1 cellular context compared by ENCODE assay signal in the genomic region with DNA sequence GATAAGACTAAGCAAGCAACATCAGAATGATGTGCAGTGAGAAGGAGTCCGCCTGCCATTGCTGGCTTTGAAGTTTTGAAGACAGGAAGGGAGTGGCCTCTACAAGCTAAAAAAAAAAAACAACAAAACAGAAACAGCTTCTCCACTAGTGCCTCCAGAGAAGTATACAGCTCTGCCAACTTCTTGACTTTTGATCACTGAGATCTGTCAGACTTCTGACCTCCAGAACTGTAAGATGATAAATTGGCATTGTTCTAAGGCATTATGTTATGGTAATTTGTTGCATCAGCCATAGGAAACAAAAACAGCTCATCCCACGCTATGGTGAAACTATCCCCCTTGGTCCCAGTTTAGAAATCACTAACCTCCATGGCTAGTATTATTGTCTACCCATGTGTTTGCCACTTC.
TF ChIP-seq lines count a peak whose summit lies in the region.

No MANE protein-coding gene starts in this region.

TF ChIP-seq in GM12878, 131 proteins besides CTCF, POLR2A, EP300 and RAD21 (continued from another document and continues in another):
- TF ChIP-seq, protein P1, sequence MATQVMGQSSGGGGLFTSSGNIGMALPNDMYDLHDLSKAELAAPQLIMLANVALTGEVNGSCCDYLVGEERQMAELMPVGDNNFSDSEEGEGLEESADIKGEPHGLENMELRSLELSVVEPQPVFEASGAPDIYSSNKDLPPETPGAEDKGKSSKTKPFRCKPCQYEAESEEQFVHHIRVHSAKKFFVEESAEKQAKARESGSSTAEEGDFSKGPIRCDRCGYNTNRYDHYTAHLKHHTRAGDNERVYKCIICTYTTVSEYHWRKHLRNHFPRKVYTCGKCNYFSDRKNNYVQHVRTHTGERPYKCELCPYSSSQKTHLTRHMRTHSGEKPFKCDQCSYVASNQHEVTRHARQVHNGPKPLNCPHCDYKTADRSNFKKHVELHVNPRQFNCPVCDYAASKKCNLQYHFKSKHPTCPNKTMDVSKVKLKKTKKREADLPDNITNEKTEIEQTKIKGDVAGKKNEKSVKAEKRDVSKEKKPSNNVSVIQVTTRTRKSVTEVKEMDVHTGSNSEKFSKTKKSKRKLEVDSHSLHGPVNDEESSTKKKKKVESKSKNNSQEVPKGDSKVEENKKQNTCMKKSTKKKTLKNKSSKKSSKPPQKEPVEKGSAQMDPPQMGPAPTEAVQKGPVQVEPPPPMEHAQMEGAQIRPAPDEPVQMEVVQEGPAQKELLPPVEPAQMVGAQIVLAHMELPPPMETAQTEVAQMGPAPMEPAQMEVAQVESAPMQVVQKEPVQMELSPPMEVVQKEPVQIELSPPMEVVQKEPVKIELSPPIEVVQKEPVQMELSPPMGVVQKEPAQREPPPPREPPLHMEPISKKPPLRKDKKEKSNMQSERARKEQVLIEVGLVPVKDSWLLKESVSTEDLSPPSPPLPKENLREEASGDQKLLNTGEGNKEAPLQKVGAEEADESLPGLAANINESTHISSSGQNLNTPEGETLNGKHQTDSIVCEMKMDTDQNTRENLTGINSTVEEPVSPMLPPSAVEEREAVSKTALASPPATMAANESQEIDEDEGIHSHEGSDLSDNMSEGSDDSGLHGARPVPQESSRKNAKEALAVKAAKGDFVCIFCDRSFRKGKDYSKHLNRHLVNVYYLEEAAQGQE (IDR thresholded peaks at IDR 0.05; ENCODE audit: low read depth, low read length), result no peak
- TF ChIP-seq ZSCAN29 (IDR thresholded peaks at IDR 0.05), result no peak
- no peak for TF ChIP-seq TAF1 (IDR thresholded peaks at IDR 0.05; ENCODE audit: borderline replicate concordance, low read depth, low read length)
- no peak for TF ChIP-seq POLR2AphosphoS2 (IDR thresholded peaks at IDR 0.05; ENCODE audit: low read depth, low read length)
- no peak for TF ChIP-seq CBX3 (IDR thresholded peaks at IDR 0.05; ENCODE audit: borderline replicate concordance, low read depth)
- no peak for TF ChIP-seq SREBF2 (IDR thresholded peaks at IDR 0.05; ENCODE audit: low read length)
- TF ChIP-seq SUPT20H (IDR thresholded peaks at IDR 0.05; ENCODE audit: borderline replicate concordance, control insufficient read depth, low read depth, low read length), result no peak
- no peak for TF ChIP-seq TBL1XR1 (IDR thresholded peaks at IDR 0.05; ENCODE audit: low read depth, low read length)
- TF ChIP-seq PAX8 (IDR thresholded peaks at IDR 0.05), result no peak
- no peak for TF ChIP-seq JUND (IDR thresholded peaks at IDR 0.05; ENCODE audit: low read depth, low read length)
- TF ChIP-seq ZZZ3 (IDR thresholded peaks at IDR 0.05; ENCODE audit: control insufficient read depth, insufficient read length, low read depth), result no peak
- TF ChIP-seq, protein P2, sequence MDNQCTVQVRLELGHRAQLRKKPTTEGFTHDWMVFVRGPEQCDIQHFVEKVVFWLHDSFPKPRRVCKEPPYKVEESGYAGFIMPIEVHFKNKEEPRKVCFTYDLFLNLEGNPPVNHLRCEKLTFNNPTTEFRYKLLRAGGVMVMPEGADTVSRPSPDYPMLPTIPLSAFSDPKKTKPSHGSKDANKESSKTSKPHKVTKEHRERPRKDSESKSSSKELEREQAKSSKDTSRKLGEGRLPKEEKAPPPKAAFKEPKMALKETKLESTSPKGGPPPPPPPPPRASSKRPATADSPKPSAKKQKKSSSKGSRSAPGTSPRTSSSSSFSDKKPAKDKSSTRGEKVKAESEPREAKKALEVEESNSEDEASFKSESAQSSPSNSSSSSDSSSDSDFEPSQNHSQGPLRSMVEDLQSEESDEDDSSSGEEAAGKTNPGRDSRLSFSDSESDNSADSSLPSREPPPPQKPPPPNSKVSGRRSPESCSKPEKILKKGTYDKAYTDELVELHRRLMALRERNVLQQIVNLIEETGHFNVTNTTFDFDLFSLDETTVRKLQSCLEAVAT (IDR thresholded peaks at IDR 0.05), result no peak
- no peak for TF ChIP-seq HDGF (IDR thresholded peaks at IDR 0.05)
- no peak for TF ChIP-seq CHD1 (IDR thresholded peaks at IDR 0.05; ENCODE audit: low read depth, low read length)
- no peak for TF ChIP-seq SREBF1 (IDR thresholded peaks at IDR 0.05; ENCODE audit: low read length)
- no peak for TF ChIP-seq ZNF24 (IDR thresholded peaks at IDR 0.05)
- TF ChIP-seq, protein P3, sequence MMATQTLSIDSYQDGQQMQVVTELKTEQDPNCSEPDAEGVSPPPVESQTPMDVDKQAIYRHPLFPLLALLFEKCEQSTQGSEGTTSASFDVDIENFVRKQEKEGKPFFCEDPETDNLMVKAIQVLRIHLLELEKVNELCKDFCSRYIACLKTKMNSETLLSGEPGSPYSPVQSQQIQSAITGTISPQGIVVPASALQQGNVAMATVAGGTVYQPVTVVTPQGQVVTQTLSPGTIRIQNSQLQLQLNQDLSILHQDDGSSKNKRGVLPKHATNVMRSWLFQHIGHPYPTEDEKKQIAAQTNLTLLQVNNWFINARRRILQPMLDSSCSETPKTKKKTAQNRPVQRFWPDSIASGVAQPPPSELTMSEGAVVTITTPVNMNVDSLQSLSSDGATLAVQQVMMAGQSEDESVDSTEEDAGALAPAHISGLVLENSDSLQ (IDR thresholded peaks at IDR 0.05), result no peak
- no peak for TF ChIP-seq WRNIP1 (IDR thresholded peaks at IDR 0.05; ENCODE audit: borderline replicate concordance, low read depth, low read length)
- TF ChIP-seq FOXK2 (IDR thresholded peaks at IDR 0.05), result no peak
- TF ChIP-seq, protein P4, sequence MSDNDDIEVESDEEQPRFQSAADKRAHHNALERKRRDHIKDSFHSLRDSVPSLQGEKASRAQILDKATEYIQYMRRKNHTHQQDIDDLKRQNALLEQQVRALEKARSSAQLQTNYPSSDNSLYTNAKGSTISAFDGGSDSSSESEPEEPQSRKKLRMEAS (IDR thresholded peaks at IDR 0.05; ENCODE audit: low read depth, low read length), result no peak
- TF ChIP-seq, protein P5, sequence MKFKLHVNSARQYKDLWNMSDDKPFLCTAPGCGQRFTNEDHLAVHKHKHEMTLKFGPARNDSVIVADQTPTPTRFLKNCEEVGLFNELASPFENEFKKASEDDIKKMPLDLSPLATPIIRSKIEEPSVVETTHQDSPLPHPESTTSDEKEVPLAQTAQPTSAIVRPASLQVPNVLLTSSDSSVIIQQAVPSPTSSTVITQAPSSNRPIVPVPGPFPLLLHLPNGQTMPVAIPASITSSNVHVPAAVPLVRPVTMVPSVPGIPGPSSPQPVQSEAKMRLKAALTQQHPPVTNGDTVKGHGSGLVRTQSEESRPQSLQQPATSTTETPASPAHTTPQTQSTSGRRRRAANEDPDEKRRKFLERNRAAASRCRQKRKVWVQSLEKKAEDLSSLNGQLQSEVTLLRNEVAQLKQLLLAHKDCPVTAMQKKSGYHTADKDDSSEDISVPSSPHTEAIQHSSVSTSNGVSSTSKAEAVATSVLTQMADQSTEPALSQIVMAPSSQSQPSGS (IDR thresholded peaks at IDR 0.05; ENCODE audit: low read length), result peak; percentile 46; the same call in 1 of the 2 replicates
- TF ChIP-seq GATAD2B (conservative IDR thresholded peaks at IDR 0.05; ENCODE audit: low read depth), result no peak
- no peak for TF ChIP-seq CBFB (IDR thresholded peaks at IDR 0.05; ENCODE audit: low read depth)
- no peak for TF ChIP-seq STAT1 (conservative IDR thresholded peaks at IDR 0.05)
- TF ChIP-seq NFIC (IDR thresholded peaks at IDR 0.05; ENCODE audit: low read depth, low read length), result peak; percentile 66; the same call in 1 of the 2 replicates
- TF ChIP-seq RUNX3 (IDR thresholded peaks at IDR 0.05; ENCODE audit: low read length), result peak; percentile 65; the same call in 1 of the 2 replicates
- no peak for TF ChIP-seq PML (IDR thresholded peaks at IDR 0.05; ENCODE audit: low read length)
- TF ChIP-seq EZH2 (IDR thresholded peaks at IDR 0.05; ENCODE audit: borderline replicate concordance, control insufficient read depth, low read depth, low read length), result no peak
- TF ChIP-seq NRF1 (conservative IDR thresholded peaks at IDR 0.05; ENCODE audit: low read depth, low read length), result no peak
- TF ChIP-seq, protein P6, sequence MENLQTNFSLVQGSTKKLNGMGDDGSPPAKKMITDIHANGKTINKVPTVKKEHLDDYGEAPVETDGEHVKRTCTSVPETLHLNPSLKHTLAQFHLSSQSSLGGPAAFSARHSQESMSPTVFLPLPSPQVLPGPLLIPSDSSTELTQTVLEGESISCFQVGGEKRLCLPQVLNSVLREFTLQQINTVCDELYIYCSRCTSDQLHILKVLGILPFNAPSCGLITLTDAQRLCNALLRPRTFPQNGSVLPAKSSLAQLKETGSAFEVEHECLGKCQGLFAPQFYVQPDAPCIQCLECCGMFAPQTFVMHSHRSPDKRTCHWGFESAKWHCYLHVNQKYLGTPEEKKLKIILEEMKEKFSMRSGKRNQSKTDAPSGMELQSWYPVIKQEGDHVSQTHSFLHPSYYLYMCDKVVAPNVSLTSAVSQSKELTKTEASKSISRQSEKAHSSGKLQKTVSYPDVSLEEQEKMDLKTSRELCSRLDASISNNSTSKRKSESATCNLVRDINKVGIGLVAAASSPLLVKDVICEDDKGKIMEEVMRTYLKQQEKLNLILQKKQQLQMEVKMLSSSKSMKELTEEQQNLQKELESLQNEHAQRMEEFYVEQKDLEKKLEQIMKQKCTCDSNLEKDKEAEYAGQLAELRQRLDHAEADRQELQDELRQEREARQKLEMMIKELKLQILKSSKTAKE (IDR thresholded peaks at IDR 0.05; ENCODE audit: low read depth, poor library complexity, severe bottlenecking), result no peak
- TF ChIP-seq, protein P7, sequence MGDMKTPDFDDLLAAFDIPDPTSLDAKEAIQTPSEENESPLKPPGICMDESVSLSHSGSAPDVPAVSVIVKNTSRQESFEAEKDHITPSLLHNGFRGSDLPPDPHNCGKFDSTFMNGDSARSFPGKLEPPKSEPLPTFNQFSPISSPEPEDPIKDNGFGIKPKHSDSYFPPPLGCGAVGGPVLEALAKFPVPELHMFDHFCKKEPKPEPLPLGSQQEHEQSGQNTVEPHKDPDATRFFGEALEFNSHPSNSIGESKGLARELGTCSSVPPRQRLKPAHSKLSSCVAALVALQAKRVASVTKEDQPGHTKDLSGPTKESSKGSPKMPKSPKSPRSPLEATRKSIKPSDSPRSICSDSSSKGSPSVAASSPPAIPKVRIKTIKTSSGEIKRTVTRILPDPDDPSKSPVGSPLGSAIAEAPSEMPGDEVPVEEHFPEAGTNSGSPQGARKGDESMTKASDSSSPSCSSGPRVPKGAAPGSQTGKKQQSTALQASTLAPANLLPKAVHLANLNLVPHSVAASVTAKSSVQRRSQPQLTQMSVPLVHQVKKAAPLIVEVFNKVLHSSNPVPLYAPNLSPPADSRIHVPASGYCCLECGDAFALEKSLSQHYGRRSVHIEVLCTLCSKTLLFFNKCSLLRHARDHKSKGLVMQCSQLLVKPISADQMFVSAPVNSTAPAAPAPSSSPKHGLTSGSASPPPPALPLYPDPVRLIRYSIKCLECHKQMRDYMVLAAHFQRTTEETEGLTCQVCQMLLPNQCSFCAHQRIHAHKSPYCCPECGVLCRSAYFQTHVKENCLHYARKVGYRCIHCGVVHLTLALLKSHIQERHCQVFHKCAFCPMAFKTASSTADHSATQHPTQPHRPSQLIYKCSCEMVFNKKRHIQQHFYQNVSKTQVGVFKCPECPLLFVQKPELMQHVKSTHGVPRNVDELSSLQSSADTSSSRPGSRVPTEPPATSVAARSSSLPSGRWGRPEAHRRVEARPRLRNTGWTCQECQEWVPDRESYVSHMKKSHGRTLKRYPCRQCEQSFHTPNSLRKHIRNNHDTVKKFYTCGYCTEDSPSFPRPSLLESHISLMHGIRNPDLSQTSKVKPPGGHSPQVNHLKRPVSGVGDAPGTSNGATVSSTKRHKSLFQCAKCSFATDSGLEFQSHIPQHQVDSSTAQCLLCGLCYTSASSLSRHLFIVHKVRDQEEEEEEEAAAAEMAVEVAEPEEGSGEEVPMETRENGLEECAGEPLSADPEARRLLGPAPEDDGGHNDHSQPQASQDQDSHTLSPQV (IDR thresholded peaks at IDR 0.05), result no peak
- TF ChIP-seq KAT2A (conservative IDR thresholded peaks at IDR 0.05; ENCODE audit: control insufficient read depth, low read depth, low read length), result no peak
- TF ChIP-seq ASH2L (IDR thresholded peaks at IDR 0.05; ENCODE audit: borderline replicate concordance, low read depth), result no peak
- no peak for TF ChIP-seq YBX1 (IDR thresholded peaks at IDR 0.05)
- no peak for TF ChIP-seq RFX5 (IDR thresholded peaks at IDR 0.05; ENCODE audit: low read depth, low read length)
- TF ChIP-seq CBX5 (IDR thresholded peaks at IDR 0.05; ENCODE audit: low read depth), result 0 out of 2 replicates have a peak, but pooled peaks have one; percentile 47
- no peak for TF ChIP-seq TCF7 (IDR thresholded peaks at IDR 0.05; ENCODE audit: borderline replicate concordance)
- TF ChIP-seq, protein P8, sequence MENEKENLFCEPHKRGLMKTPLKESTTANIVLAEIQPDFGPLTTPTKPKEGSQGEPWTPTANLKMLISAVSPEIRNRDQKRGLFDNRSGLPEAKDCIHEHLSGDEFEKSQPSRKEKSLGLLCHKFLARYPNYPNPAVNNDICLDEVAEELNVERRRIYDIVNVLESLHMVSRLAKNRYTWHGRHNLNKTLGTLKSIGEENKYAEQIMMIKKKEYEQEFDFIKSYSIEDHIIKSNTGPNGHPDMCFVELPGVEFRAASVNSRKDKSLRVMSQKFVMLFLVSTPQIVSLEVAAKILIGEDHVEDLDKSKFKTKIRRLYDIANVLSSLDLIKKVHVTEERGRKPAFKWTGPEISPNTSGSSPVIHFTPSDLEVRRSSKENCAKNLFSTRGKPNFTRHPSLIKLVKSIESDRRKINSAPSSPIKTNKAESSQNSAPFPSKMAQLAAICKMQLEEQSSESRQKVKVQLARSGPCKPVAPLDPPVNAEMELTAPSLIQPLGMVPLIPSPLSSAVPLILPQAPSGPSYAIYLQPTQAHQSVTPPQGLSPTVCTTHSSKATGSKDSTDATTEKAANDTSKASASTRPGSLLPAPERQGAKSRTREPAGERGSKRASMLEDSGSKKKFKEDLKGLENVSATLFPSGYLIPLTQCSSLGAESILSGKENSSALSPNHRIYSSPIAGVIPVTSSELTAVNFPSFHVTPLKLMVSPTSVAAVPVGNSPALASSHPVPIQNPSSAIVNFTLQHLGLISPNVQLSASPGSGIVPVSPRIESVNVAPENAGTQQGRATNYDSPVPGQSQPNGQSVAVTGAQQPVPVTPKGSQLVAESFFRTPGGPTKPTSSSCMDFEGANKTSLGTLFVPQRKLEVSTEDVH (IDR thresholded peaks at IDR 0.05; ENCODE audit: low read depth, partially characterized antibody), result no peak
- TF ChIP-seq SUZ12 (IDR thresholded peaks at IDR 0.05; ENCODE audit: unreplicated experiment), result no peak
- TF ChIP-seq MEF2B (IDR thresholded peaks at IDR 0.05; ENCODE audit: partially characterized antibody, poor library complexity, severe bottlenecking), result no peak
- TF ChIP-seq, protein P9, sequence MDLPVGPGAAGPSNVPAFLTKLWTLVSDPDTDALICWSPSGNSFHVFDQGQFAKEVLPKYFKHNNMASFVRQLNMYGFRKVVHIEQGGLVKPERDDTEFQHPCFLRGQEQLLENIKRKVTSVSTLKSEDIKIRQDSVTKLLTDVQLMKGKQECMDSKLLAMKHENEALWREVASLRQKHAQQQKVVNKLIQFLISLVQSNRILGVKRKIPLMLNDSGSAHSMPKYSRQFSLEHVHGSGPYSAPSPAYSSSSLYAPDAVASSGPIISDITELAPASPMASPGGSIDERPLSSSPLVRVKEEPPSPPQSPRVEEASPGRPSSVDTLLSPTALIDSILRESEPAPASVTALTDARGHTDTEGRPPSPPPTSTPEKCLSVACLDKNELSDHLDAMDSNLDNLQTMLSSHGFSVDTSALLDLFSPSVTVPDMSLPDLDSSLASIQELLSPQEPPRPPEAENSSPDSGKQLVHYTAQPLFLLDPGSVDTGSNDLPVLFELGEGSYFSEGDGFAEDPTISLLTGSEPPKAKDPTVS (IDR thresholded peaks at IDR 0.05; ENCODE audit: low read depth, low read length), result no peak
- TF ChIP-seq CREM (IDR thresholded peaks at IDR 0.05; ENCODE audit: low read depth), result peak; percentile 17; the same call in 1 of the 2 replicates
- peak; percentile 58; the same call in 1 of the 2 replicates for TF ChIP-seq FOXM1 (IDR thresholded peaks at IDR 0.05; ENCODE audit: low read depth, low read length)
- no peak for TF ChIP-seq BMI1 (IDR thresholded peaks at IDR 0.05; ENCODE audit: borderline replicate concordance)
